14 cellular contexts compared by ENCODE assay signal in the genomic region with DNA sequence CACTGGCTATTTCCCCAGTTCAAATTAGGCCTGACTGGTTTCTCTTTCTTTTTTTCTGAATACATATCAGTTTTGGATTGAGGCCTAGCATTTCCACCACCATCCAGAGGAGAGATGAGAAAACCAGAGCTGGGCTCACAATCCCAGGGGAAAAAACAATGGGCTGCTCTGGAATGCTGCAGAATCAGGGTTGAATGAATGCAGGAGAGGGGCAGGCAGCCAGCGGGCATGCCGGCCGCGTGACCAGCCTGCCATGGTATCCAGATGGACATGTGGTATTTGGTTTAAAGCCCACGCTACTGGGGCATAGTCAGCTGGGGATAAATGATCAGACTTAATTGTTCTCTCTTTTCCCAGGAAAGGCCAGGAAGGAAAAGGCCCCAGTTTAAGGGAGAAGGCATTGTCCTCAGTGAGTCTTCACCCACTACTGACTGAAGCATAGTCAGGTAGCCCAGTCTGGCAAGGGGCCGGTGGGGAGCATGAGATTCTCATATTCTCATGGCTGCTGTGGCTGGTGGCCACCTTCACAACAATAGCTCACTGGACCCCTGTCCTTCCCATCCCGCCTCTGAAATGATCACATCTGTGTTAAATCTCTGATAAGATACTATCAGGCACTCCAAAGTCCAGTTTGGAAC. TPM values are rescaled to one million over a fixed set of nuclear protein-coding genes. Genes with fewer than 3 reads are reported as not detected.
DNase-seq lines count a peak whose midpoint lies in the region; FAIRE-seq and TF ChIP-seq lines count a peak whose summit lies in the region.
"Had no signal": no experiment of that assay in that cellular context is flagged by ENCODE, and none has a peak within 500 bp of the region (broad histone marks: within the 10 kb centered on the region; RNA-seq: fewer than 3 reads in every experiment).

No MANE protein-coding gene starts in this region.

- peak; percentile 30 for DNase-seq in activated effector memory CD4-positive, alpha-beta T cell treated with anti-CD3 and anti-CD28 coated beads, Interleukin-2, amount 50 U/mL, for 16 hours
- no peak for DNase-seq in activated effector memory CD4-positive, alpha-beta T cell treated with Interleukin-2 at 50 U/mL for 16 hours
- DNase-seq in H7 = peak; percentile 27
- DNase-seq in pulmonary artery endothelial cell (ENCODE audit: low read depth, low spot score) = peak; percentile 39
- no peak for DNase-seq in GF-D8 (lab: John Stamatoyannopoulos, UW)
- DNase-seq in D721Med (ENCODE audit: insufficient read length, low spot score) = no peak
- DNase-seq in iPS-NIHi11 (ENCODE audit: low spot score) = no peak
- DNase-seq: GDM1; mesenchymal stem cell; NCI-H2081; stimulated activated CD4-positive, alpha-beta T cell treated with anti-CD3 and anti-CD28 coated beads, Interleukin-1b, Interleukin-23, amount 100 ng/mL, for 48 hours had no signal

- intact Hi-C loops in dendritic cell treated with granulocyte-macrophage colony-stimulating factor and Interleukin-4, amounts not matched to agents 40 ng/mL and 50 ng/mL, for 4 days (cut with micrococcal nuclease) = no loop called here

- no peaks in the 10 kb centered on the region for H3K9me3 Mint-ChIP-seq in dendritic cell treated with granulocyte-macrophage colony-stimulating factor and Interleukin-4, amounts not matched to agents 40 ng/mL and 50 ng/mL, for 4 days

- no peak overlapping the region for H3K4me3 ChIP-seq in H7 (ENCODE audit: insufficient read depth, low read depth, low read length)
- H3K4me3 ChIP-seq: BLaER1, body of pancreas had no signal

- H3K36me3 ChIP-seq in H7 (replicated peaks; ENCODE audit: control insufficient read depth, insufficient read depth, low read length) = no peaks in the 10 kb centered on the region
- H3K36me3 ChIP-seq: BLaER1 had no signal

- no peaks in the 10 kb centered on the region for H3K27me3 ChIP-seq in H7 (ENCODE audit: control insufficient read depth, insufficient read depth, low read length)
- H3K27me3 ChIP-seq: BLaER1, body of pancreas had no signal

- H3K27ac Mint-ChIP-seq in dendritic cell treated with granulocyte-macrophage colony-stimulating factor and Interleukin-4, amounts not matched to agents 40 ng/mL and 50 ng/mL, for 4 days = peak overlapping the region; percentile 3

- TF ChIP-seq CTCF in D721Med (IDR thresholded peaks at IDR 0.05; ENCODE audit: insufficient read depth, missing control alignments) = no peak

- peaks cover 21% of the 10 kb centered on the region for H3K4me1 Mint-ChIP-seq in dendritic cell treated with granulocyte-macrophage colony-stimulating factor and Interleukin-4, amounts not matched to agents 40 ng/mL and 50 ng/mL, for 4 days (ENCODE audit: low read depth)

- H3K27me3 Mint-ChIP-seq in dendritic cell treated with granulocyte-macrophage colony-stimulating factor and Interleukin-4, amounts not matched to agents 40 ng/mL and 50 ng/mL, for 4 days = no peaks in the 10 kb centered on the region

- no peaks in the 10 kb centered on the region for H3K36me3 Mint-ChIP-seq in dendritic cell treated with granulocyte-macrophage colony-stimulating factor and Interleukin-4, amounts not matched to agents 40 ng/mL and 50 ng/mL, for 4 days (ENCODE audit: low read depth)

- FAIRE-seq in D721Med (lab: Jason Lieb, UNC) = no peak

- no peak overlapping the region for H3K4me3 Mint-ChIP-seq in dendritic cell treated with granulocyte-macrophage colony-stimulating factor and Interleukin-4, amounts not matched to agents 40 ng/mL and 50 ng/mL, for 4 days

RNA-seq across cellular contexts. Expression of a gene that starts 38.7 kb away (rescaled TPM):
- total RNA-seq in H7 (2014; rRNA removed; shearing (Covaris generic)) = 54.1 and 68.7 TPM in 2 replicates
- total RNA-seq in pulmonary artery endothelial cell = 35.6 and 35.9 TPM in 2 replicates

Comparison
In these comparisons a context has a peak if more than half of its experiments do, and no peak if none do; other contexts are left out.
1. DNase-seq: peak in activated effector memory CD4-positive, alpha-beta T cell treated with anti-CD3 and anti-CD28 coated beads, Interleukin-2, amount 50 U/mL, for 16 hours (single experiment), H7 (single experiment) and pulmonary artery endothelial cell (single experiment); none in activated effector memory CD4-positive, alpha-beta T cell treated with Interleukin-2 at 50 U/mL for 16 hours (single experiment), GF-D8 (single experiment), D721Med (single experiment) and iPS-NIHi11 (single experiment).